In the genomic region with DNA sequence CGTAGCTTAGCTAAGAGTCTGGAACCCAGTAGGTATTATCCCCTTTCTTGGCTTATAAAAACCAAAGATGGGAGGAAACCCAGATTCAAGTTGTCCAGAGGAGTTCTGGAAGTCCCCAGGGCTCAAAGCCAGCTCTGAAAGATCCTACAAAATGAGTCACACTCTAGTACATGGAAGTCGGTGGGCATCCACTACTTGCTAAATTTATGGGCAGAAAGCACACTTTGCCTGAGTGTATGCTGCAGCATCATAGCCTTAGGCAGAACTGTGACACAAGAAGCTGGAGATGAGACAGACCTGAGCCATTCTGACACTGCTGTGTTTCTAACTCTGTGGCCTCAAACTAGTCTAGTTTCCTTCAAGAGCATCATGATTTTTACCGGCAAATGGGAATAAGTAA, we compare ENCODE assay signal across 1 cellular context.
TF ChIP-seq lines count a peak whose summit lies in the region.

No MANE protein-coding gene starts in this region.

TF ChIP-seq in IMR-90, 13 proteins besides CTCF, POLR2A, EP300 and RAD21 (continued from another document):
- TF ChIP-seq, protein P1, sequence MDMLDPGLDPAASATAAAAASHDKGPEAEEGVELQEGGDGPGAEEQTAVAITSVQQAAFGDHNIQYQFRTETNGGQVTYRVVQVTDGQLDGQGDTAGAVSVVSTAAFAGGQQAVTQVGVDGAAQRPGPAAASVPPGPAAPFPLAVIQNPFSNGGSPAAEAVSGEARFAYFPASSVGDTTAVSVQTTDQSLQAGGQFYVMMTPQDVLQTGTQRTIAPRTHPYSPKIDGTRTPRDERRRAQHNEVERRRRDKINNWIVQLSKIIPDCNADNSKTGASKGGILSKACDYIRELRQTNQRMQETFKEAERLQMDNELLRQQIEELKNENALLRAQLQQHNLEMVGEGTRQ (IDR thresholded peaks at IDR 0.05; ENCODE audit: low read depth, low read length), result no peak
- TF ChIP-seq BHLHE40 (IDR thresholded peaks at IDR 0.05; ENCODE audit: low read depth, low read length) (no peak), CHD1 (IDR thresholded peaks at IDR 0.05; ENCODE audit: low read depth, low read length) (no peak), MAZ (IDR thresholded peaks at IDR 0.05; ENCODE audit: borderline replicate concordance, low read depth, low read length) (no peak)
